ENCODE assay signal across 9 cellular contexts in genomic region chr1:159869173-159869572, GRCh38. TPM values are rescaled to one million over a fixed set of nuclear protein-coding genes. Genes with fewer than 3 reads are reported as not detected.
DNase-seq lines count a peak whose midpoint lies in the region; ATAC-seq and TF ChIP-seq lines count a peak whose summit lies in the region.
"Had no signal": no experiment of that assay in that cellular context is flagged by ENCODE, and none has a peak within 500 bp of the region (broad histone marks: within the 10 kb centered on the region; RNA-seq: fewer than 3 reads in every experiment).

No MANE protein-coding gene starts in this region.

- CTCF ChIA-PET in IMR-90 (lab: Yijun Ruan, JAX), result no interaction called here
- CTCF ChIA-PET in activated naive CD4-positive, alpha-beta T cell treated with anti-CD3 and anti-CD28 coated beads, Interleukin-2, amount 10 ng/mL, durations not matched to agents 7 days and 5 days (lab: Charles Lee), result no interaction called here

- DNase-seq in IMR-90 (peak; percentile 86), kidney glomerular epithelial cell (lab: John Stamatoyannopoulos, UW) (peak; percentile 57), SIG-M5 treated with dmso at 0.1 percent for 504 hours (lab: John Stamatoyannopoulos, UW; ENCODE audit: unreplicated experiment) (no peak), prostate gland (ENCODE audit: low spot score) (no peak), epidermal melanocyte (ENCODE audit: insufficient read length, low spot score) (no peak)
- DNase-seq in activated naive CD4-positive, alpha-beta T cell treated with anti-CD3 and anti-CD28 coated beads, Interleukin-2, amount 10 ng/mL, durations not matched to agents 7 days and 5 days, result peak; percentile 36
- DNase-seq: mesendoderm had no signal

- BruUV-seq in IMR-90 (replicated peaks; lab: Mats Ljungman, UMichigan), result no TSS peak

- peak overlapping the region; percentile 52 for H2AFZ ChIP-seq in IMR-90 (replicated peaks; ENCODE audit: low read length, poor library complexity)

- H2BK20ac ChIP-seq in IMR-90 (ENCODE audit: low read depth, low read length), result no peak overlapping the region; the same call in 1 of the 2 replicates

- no peak overlapping the region for H3K18ac ChIP-seq in IMR-90 (ENCODE audit: low read depth, low read length)

- H3K9me3 Mint-ChIP-seq in activated naive CD4-positive, alpha-beta T cell treated with anti-CD3 and anti-CD28 coated beads, Interleukin-2, amount 10 ng/mL, durations not matched to agents 7 days and 5 days, result no peaks in the 10 kb centered on the region

- 0 out of 2 replicates have a peak overlapping the region, but pooled peaks have one; percentile 0 for H2AK5ac ChIP-seq in IMR-90 (ENCODE audit: low read depth, low read length)

- H3K9ac ChIP-seq in IMR-90 (ENCODE audit: low read depth, low read length), result no peak overlapping the region

- H4K91ac ChIP-seq in IMR-90 (ENCODE audit: insufficient read depth, low read depth, low read length), result no peak overlapping the region; the same call in 1 of the 2 replicates

- POLR2A ChIA-PET in IMR-90 (lab: Charles Lee; ENCODE audit: unreplicated experiment), result no interaction called here

- H3K23ac ChIP-seq in IMR-90 (ENCODE audit: low read depth, low read length), result no peak overlapping the region

- no peak overlapping the region for H2BK120ac ChIP-seq in IMR-90 (ENCODE audit: low read depth, low read length)

- in situ Hi-C loops in IMR-90 (cut with MboI; ENCODE audit: low sequenced_read_pairs), result no loop called here

- H3K27ac ChIP-seq in IMR-90 (ENCODE audit: insufficient read depth, low read length) (no peak overlapping the region), prostate gland (no peak overlapping the region)

- WGBS in IMR-90 (ENCODE audit: extremely low coverage in 2 of 2, insufficient read length in 1 of 2), 2 experiments, result no CpG with 5 or more reads among the region's 4 CpGs
- WGBS in prostate gland, result 43% methylated on average over 4 of the region's 4 CpGs

- no peaks in the 10 kb centered on the region for H3K36me3 Mint-ChIP-seq in activated naive CD4-positive, alpha-beta T cell treated with anti-CD3 and anti-CD28 coated beads, Interleukin-2, amount 10 ng/mL, durations not matched to agents 7 days and 5 days

- TF ChIP-seq POLR2A in IMR-90 (IDR thresholded peaks at IDR 0.05; ENCODE audit: low read depth, low read length), result no peak
- TF ChIP-seq POLR2A in prostate gland (IDR thresholded peaks at IDR 0.05), result no peak

- H3K56ac ChIP-seq in IMR-90 (ENCODE audit: extremely low read depth, insufficient read depth, low read length), result no peak overlapping the region

- TF ChIP-seq CTCF in IMR-90 (conservative IDR thresholded peaks at IDR 0.05; ENCODE audit: low read depth, low read length), result no peak
- TF ChIP-seq CTCF in prostate gland (IDR thresholded peaks at IDR 0.05), result no peak

- H3K27me3 ChIP-seq in IMR-90 (ENCODE audit: control insufficient read depth, insufficient read depth, low read length), result no peaks in the 10 kb centered on the region
- H3K27me3 ChIP-seq in prostate gland (replicated peaks; ENCODE audit: insufficient read depth), result no peaks in the 10 kb centered on the region

- H3K4me1 ChIP-seq in IMR-90 (ENCODE audit: control insufficient read depth, insufficient read depth, low read length) (peaks cover 8% of the 10 kb centered on the region), prostate gland (replicated peaks) (no peaks in the 10 kb centered on the region)

- no peak overlapping the region for H2BK15ac ChIP-seq in IMR-90 (ENCODE audit: low read depth, low read length)

- H3K4me1 Mint-ChIP-seq in activated naive CD4-positive, alpha-beta T cell treated with anti-CD3 and anti-CD28 coated beads, Interleukin-2, amount 10 ng/mL, durations not matched to agents 7 days and 5 days, result peaks cover 13% of the 10 kb centered on the region

- no peak overlapping the region for H4K8ac ChIP-seq in IMR-90 (ENCODE audit: low read depth in 2 of 2, low read length in 2 of 2)

- dilution Hi-C loops in IMR-90 (cut with HindIII; ENCODE audit: low sequenced_read_pairs, unreplicated experiment), result no loop called here

- H3K36me3 ChIP-seq in IMR-90 (ENCODE audit: control insufficient read depth, insufficient read depth, low read length) (no peaks in the 10 kb centered on the region), prostate gland (no peaks in the 10 kb centered on the region)

- H3K4me2 ChIP-seq in IMR-90 (ENCODE audit: low read depth, low read length), result no peak overlapping the region

- no peak overlapping the region for H2BK5ac ChIP-seq in IMR-90 (ENCODE audit: low read depth, low read length, poor library complexity, severe bottlenecking)

- no peak overlapping the region for H3K4me3 Mint-ChIP-seq in activated naive CD4-positive, alpha-beta T cell treated with anti-CD3 and anti-CD28 coated beads, Interleukin-2, amount 10 ng/mL, durations not matched to agents 7 days and 5 days

- peak overlapping the region; percentile 92 for H2AK9ac ChIP-seq in IMR-90 (replicated peaks; ENCODE audit: low read depth, low read length, poor library complexity)

- no peak overlapping the region for H4K5ac ChIP-seq in IMR-90 (ENCODE audit: low read depth, low read length)

- H3K27ac Mint-ChIP-seq in activated naive CD4-positive, alpha-beta T cell treated with anti-CD3 and anti-CD28 coated beads, Interleukin-2, amount 10 ng/mL, durations not matched to agents 7 days and 5 days, result no peak overlapping the region

- no peak overlapping the region for H3K4me3 ChIP-seq in IMR-90 (ENCODE audit: insufficient read depth, low read depth, low read length)
- no peak overlapping the region for H3K4me3 ChIP-seq in prostate gland

- intact Hi-C loops in IMR-90 (cut with micrococcal nuclease), result no loop called here
- intact Hi-C loops in prostate gland (cut with DNase I), result no loop called here

- no peaks in the 10 kb centered on the region for H3K79me1 ChIP-seq in IMR-90 (ENCODE audit: low read depth in 1 of 2, low read length in 2 of 2)

- H4K20me1 ChIP-seq in IMR-90 (ENCODE audit: insufficient read depth, low read length), result no peaks in the 10 kb centered on the region

- H3K4ac ChIP-seq in IMR-90 (ENCODE audit: low read depth, low read length), result 0 out of 2 replicates have a peak overlapping the region, but pooled peaks have one; percentile 13

- peaks cover 56% of the 10 kb centered on the region for H3K27me3 Mint-ChIP-seq in activated naive CD4-positive, alpha-beta T cell treated with anti-CD3 and anti-CD28 coated beads, Interleukin-2, amount 10 ng/mL, durations not matched to agents 7 days and 5 days

- no peaks in the 10 kb centered on the region for H3K9me1 ChIP-seq in IMR-90 (ENCODE audit: insufficient read depth, low read length)

- H3K9me3 ChIP-seq in IMR-90 (ENCODE audit: control insufficient read depth, insufficient read depth, low read length) (no peaks in the 10 kb centered on the region), prostate gland (no peaks in the 10 kb centered on the region)

- peak; percentile 48 for ATAC-seq in GM18867 (IDR thresholded peaks at IDR 0.05; ENCODE audit: unreplicated experiment)
- peak; percentile 76 for ATAC-seq in IMR-90 (ENCODE audit: low read depth)
- no peak for ATAC-seq in GM21381 (IDR thresholded peaks at IDR 0.05; ENCODE audit: unreplicated experiment)

- H3K14ac ChIP-seq in IMR-90 (replicated peaks; ENCODE audit: low read depth, low read length), result 0 out of 2 replicates have a peak overlapping the region, but pooled peaks have one; percentile 37

- TF ChIP-seq RAD21 in IMR-90 (IDR thresholded peaks at IDR 0.05; ENCODE audit: low read length), result no peak

TF ChIP-seq in IMR-90, 13 proteins besides CTCF, POLR2A, EP300 and RAD21 (continues in another document):
- TF ChIP-seq RFX5 (IDR thresholded peaks at IDR 0.05; ENCODE audit: low read depth, low read length), result no peak
- TF ChIP-seq RCOR1 (IDR thresholded peaks at IDR 0.05; ENCODE audit: insufficient replicate concordance, low read length), result peak; percentile 49
- peak; percentile 66; the same call in 1 of the 2 replicates for TF ChIP-seq MXI1 (IDR thresholded peaks at IDR 0.05; ENCODE audit: borderline replicate concordance, low read depth, low read length)
- TF ChIP-seq CEBPB (IDR thresholded peaks at IDR 0.05; ENCODE audit: low read depth, low read length), result no peak
- peak; percentile 45; the same call in 1 of the 2 replicates for TF ChIP-seq BHLHE40 (IDR thresholded peaks at IDR 0.05; ENCODE audit: low read depth, low read length)
- no peak for TF ChIP-seq CHD1 (IDR thresholded peaks at IDR 0.05; ENCODE audit: low read depth, low read length)
- peak; percentile 29; the same call in 1 of the 2 replicates for TF ChIP-seq MAFK (IDR thresholded peaks at IDR 0.05; ENCODE audit: low read depth, low read length)
- TF ChIP-seq FOS (IDR thresholded peaks at IDR 0.05; ENCODE audit: low read depth, low read length), result peak; percentile 67
- TF ChIP-seq MAZ (IDR thresholded peaks at IDR 0.05; ENCODE audit: borderline replicate concordance, low read depth, low read length), result no peak; the same call in 1 of the 2 replicates
- no peak for TF ChIP-seq SMC3 (IDR thresholded peaks at IDR 0.05; ENCODE audit: low read depth, low read length)
- peak; percentile 67; the same call in 1 of the 2 replicates for TF ChIP-seq NFE2L2 (IDR thresholded peaks at IDR 0.05; ENCODE audit: low read depth, low read length)

RNA-seq across cellular contexts. Expression of gene VSIG8, which starts 6.7 kb away (rescaled TPM):
- total RNA-seq in IMR-90 (2012; rRNA removed) (not detected in 2 replicates), prostate gland (not detected)
- not detected in 2 replicates for polyA plus RNA-seq in IMR-90 (2012; rRNA removed)
- 0.05 TPM in 1 of 2 replicates, not detected in the other for polyA plus RNA-seq in IMR-90 (2012; cell fraction: cytosol; rRNA removed)
- polyA plus RNA-seq in IMR-90 (2012; cell fraction: nucleus; rRNA removed; ENCODE audit: low replicate concordance), result 0.05 and 0.37 TPM in 2 replicates

RNA-seq across cellular contexts. Expression of gene CFAP45, which starts 30.8 kb away (rescaled TPM):
- 0.56 and 0.72 TPM in 2 replicates for total RNA-seq in IMR-90 (2012; rRNA removed)
- polyA plus RNA-seq in IMR-90 (2012; rRNA removed), result 0.51 and 0.55 TPM in 2 replicates
- polyA plus RNA-seq in IMR-90 (2012; cell fraction: cytosol; rRNA removed), result 0.14 and 0.71 TPM in 2 replicates
- polyA plus RNA-seq in IMR-90 (2012; cell fraction: nucleus; rRNA removed; ENCODE audit: low replicate concordance), result 0.63 and 1.3 TPM in 2 replicates
- total RNA-seq in prostate gland, result 1 to 10 TPM in 1 of 2 donors, not detected in 1; 2.6 TPM

RNA-seq across cellular contexts. Expression of gene SLAMF8, which starts 42.5 kb away (rescaled TPM):
- total RNA-seq in IMR-90 (2012; rRNA removed), result not detected in 2 replicates
- polyA plus RNA-seq in IMR-90 (2012; rRNA removed), result 0.04 and 0.07 TPM in 2 replicates
- 0.04 and 0.07 TPM in 2 replicates for polyA plus RNA-seq in IMR-90 (2012; cell fraction: cytosol; rRNA removed)
- polyA plus RNA-seq in IMR-90 (2012; cell fraction: nucleus; rRNA removed; ENCODE audit: low replicate concordance), result 0.06 TPM in 1 of 2 replicates, not detected in the other
- 1 to 10 TPM; 1.1 to 1.2 TPM for total RNA-seq in prostate gland

RNA-seq across cellular contexts. Expression of gene TAGLN2, which starts 56.1 kb away (rescaled TPM):
- total RNA-seq in IMR-90 (2012; rRNA removed) (365 and 440 TPM in 2 replicates), prostate gland (100 to 1,000 TPM in 1 of 2 donors, 10 to 100 TPM in 1; 97.1 to 386 TPM)
- 634 and 646 TPM in 2 replicates for polyA plus RNA-seq in IMR-90 (2012; rRNA removed)
- polyA plus RNA-seq in IMR-90 (2012; cell fraction: cytosol; rRNA removed), result 328 and 686 TPM in 2 replicates
- 327 and 351 TPM in 2 replicates for polyA plus RNA-seq in IMR-90 (2012; cell fraction: nucleus; rRNA removed; ENCODE audit: low replicate concordance)

Comparison
In these comparisons a context has a peak if more than half of its experiments do, and no peak if none do; other contexts are left out.
1. DNase-seq: peak in IMR-90 (single experiment), activated naive CD4-positive, alpha-beta T cell treated with anti-CD3 and anti-CD28 coated beads, Interleukin-2, amount 10 ng/mL, durations not matched to agents 7 days and 5 days (single experiment) and kidney glomerular epithelial cell (single experiment); none in SIG-M5 treated with dmso at 0.1 percent for 504 hours (single experiment), prostate gland (single experiment) and epidermal melanocyte (single experiment).